ENCODE assay signal across 8 cellular contexts in genomic region chr19:15299568-15300409, GRCh38. TPM values are rescaled to one million over a fixed set of nuclear protein-coding genes. Genes with fewer than 3 reads are reported as not detected.
DNase-seq lines count a peak whose midpoint lies in the region; TF ChIP-seq lines count a peak whose summit lies in the region.
"Had no signal": no experiment of that assay in that cellular context is flagged by ENCODE, and none has a peak within 500 bp of the region (broad histone marks: within the 10 kb centered on the region; RNA-seq: fewer than 3 reads in every experiment).

No MANE protein-coding gene starts in this region.

- H3K27me3 ChIP-seq in SJSA1 (replicated peaks), result no peaks in the 10 kb centered on the region
- H3K27me3 ChIP-seq in trophoblast cell (ENCODE audit: insufficient read depth, low read length), result no peaks in the 10 kb centered on the region
- H3K27me3 ChIP-seq in uterus, result no peaks in the 10 kb centered on the region
- H3K27me3 ChIP-seq: sigmoid colon had no signal

- peak overlapping the region; percentile 37 for H3K14ac ChIP-seq in trophoblast cell (ENCODE audit: low read length)

- H3K79me2 ChIP-seq in trophoblast cell (ENCODE audit: control insufficient read depth, insufficient read depth, low read length, poor library complexity), result peaks cover 50% of the 10 kb centered on the region

- H3K9me3 ChIP-seq in SJSA1 (replicated peaks) (no peaks in the 10 kb centered on the region), trophoblast cell (ENCODE audit: insufficient read depth, low read depth, low read length) (no peaks in the 10 kb centered on the region), uterus (no peaks in the 10 kb centered on the region)
- H3K9me3 ChIP-seq: sigmoid colon had no signal

- peak overlapping the region; percentile 24 for H2BK120ac ChIP-seq in trophoblast cell (ENCODE audit: insufficient read depth, low read length, poor library complexity)

- H3K23ac ChIP-seq in trophoblast cell (ENCODE audit: low read length), result no peak overlapping the region

- TF ChIP-seq POLR2A in uterus (IDR thresholded peaks at IDR 0.05), result no peak

- H3K27ac ChIP-seq in SJSA1, result peak overlapping the region; percentile 50
- H3K27ac ChIP-seq in trophoblast cell (ENCODE audit: low read depth, low read length), result peak overlapping the region; percentile 62
- H3K27ac ChIP-seq in uterus, result peak overlapping the region in 1 of 2 donors; percentile 13

- peak overlapping the region; percentile 71 for H4K91ac ChIP-seq in trophoblast cell (ENCODE audit: low read depth, low read length)

- H2AK5ac ChIP-seq in trophoblast cell (ENCODE audit: low read length), result no peak overlapping the region

- peak; percentile 97 for DNase-seq in EH (ENCODE audit: low read depth)
- DNase-seq in SJSA1 (ENCODE audit: low read depth in 1 of 2, low spot score in 2 of 2), result peak; percentile 52 to 63
- DNase-seq in epidermal melanocyte (ENCODE audit: insufficient read length, low spot score), result peak; percentile 48
- DNase-seq in trophoblast cell, result peak; percentile 86 to 95
- DNase-seq in anterior cingulate cortex (lab: John Stamatoyannopoulos, UW), result no peak
- no peak for DNase-seq in NCI-H69 (lab: John Stamatoyannopoulos, UW)
- no peak for DNase-seq in uterus
- DNase-seq: sigmoid colon had no signal

- TF ChIP-seq CTCF in uterus (IDR thresholded peaks at IDR 0.05), result no peak

- H3K4me2 ChIP-seq in trophoblast cell (ENCODE audit: low read length), result peak overlapping the region; percentile 26

- H3K4me1 ChIP-seq in SJSA1 (replicated peaks) (peaks cover 83% of the 10 kb centered on the region), trophoblast cell (ENCODE audit: control insufficient read depth in 1 of 2, insufficient read depth in 2 of 2, low read length in 2 of 2) (peaks cover 51 to 56% of the 10 kb centered on the region in 2 experiments), uterus (peaks cover 14 to 25% of the 10 kb centered on the region in 2 donors)

- H4K12ac ChIP-seq in trophoblast cell (ENCODE audit: low read depth, low read length), result no peak overlapping the region

- no peak overlapping the region for H2AFZ ChIP-seq in trophoblast cell (ENCODE audit: insufficient read depth, low read length, poor library complexity)

- H3K36me3 ChIP-seq in SJSA1 (peaks cover 19% of the 10 kb centered on the region), trophoblast cell (ENCODE audit: control insufficient read depth in 1 of 2, insufficient read depth in 2 of 2, low read length in 2 of 2) (peaks cover 2% of the 10 kb centered on the region in 2 experiments), uterus (no peaks in the 10 kb centered on the region)
- H3K36me3 ChIP-seq: sigmoid colon had no signal

- no peak overlapping the region for H2BK12ac ChIP-seq in trophoblast cell (ENCODE audit: low read length)

- no peak overlapping the region for H4K8ac ChIP-seq in trophoblast cell (ENCODE audit: low read depth, low read length)

- H2BK5ac ChIP-seq in trophoblast cell (ENCODE audit: low read depth, low read length, poor library complexity), result peak overlapping the region; percentile 29

- intact Hi-C loops in uterus (cut with DNase I; ENCODE audit: low total_unique reads), result no loop called here

- no peak overlapping the region for H3K9ac ChIP-seq in trophoblast cell (ENCODE audit: low read length)

- peaks cover 29% of the 10 kb centered on the region for H3K79me1 ChIP-seq in trophoblast cell (ENCODE audit: low read length)

- peak overlapping the region; percentile 30 for H3K18ac ChIP-seq in trophoblast cell (ENCODE audit: low read length)

- WGBS in trophoblast cell (ENCODE audit: extremely low coverage, insufficient coverage, insufficient read length), result no CpG with 5 or more reads among the region's 12 CpGs

- no peak overlapping the region for H3K4me3 ChIP-seq in SJSA1
- H3K4me3 ChIP-seq in trophoblast cell (ENCODE audit: low read depth, low read length), result no peak overlapping the region
- H3K4me3 ChIP-seq in uterus, result no peak overlapping the region
- H3K4me3 ChIP-seq: sigmoid colon had no signal

- peak overlapping the region; percentile 97 for H3K4ac ChIP-seq in trophoblast cell (ENCODE audit: low read depth, low read length)

RNA-seq across cellular contexts. Expression of gene BRD4, which starts 32.5 kb away (rescaled TPM):
- 14.5 and 15.8 TPM in 2 replicates for total RNA-seq in SJSA1 (2014; rRNA removed; shearing (Covaris generic))
- 188 and 191 TPM in 2 replicates for polyA plus RNA-seq in trophoblast cell (2013)
- total RNA-seq in uterus, result 100 to 1,000 TPM in 1 of 4 donors, 10 to 100 TPM in 2, 1 to 10 TPM in 1; 5.6 to 156 (median 16.6) TPM

Comparison
In these comparisons a context has a peak if more than half of its experiments do, and no peak if none do; other contexts are left out.
1. DNase-seq: peak in EH (single experiment), SJSA1 (2 of 2), epidermal melanocyte (single experiment) and trophoblast cell (2 of 2); none in anterior cingulate cortex (0 of 58), NCI-H69 (single experiment) and uterus (0 of 2).